14 cellular contexts compared by ENCODE assay signal in the genomic region with DNA sequence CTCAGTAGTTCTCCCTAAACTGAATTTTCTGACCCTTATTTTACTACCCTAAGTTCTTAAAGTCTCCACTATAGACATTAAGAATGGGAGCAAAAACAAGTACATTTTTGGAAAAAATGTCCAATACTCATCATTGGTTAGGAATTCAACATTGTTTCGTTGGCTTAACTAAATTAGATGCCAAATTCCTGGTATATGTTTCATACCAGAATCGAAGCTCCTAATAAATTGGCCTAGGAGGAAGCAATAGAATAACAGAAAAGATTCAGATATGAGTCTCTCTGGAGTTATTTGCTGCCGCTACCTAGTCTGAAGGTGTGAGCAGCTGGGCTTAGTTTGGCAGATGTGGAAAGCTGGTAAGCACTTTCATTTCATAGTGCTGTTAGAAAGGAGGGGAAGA. TPM values are rescaled to one million over a fixed set of nuclear protein-coding genes. Genes with fewer than 3 reads are reported as not detected.
DNase-seq lines count a peak whose midpoint lies in the region; ATAC-seq and TF ChIP-seq lines count a peak whose summit lies in the region.
"Had no signal": no experiment of that assay in that cellular context is flagged by ENCODE, and none has a peak within 500 bp of the region (broad histone marks: within the 10 kb centered on the region; RNA-seq: fewer than 3 reads in every experiment).

No MANE protein-coding gene starts in this region.

- no peaks in the 10 kb centered on the region for H3K27me3 ChIP-seq in thoracic aorta (replicated peaks; ENCODE audit: insufficient read depth)
- H3K27me3 ChIP-seq: neutrophil had no signal

- no peaks in the 10 kb centered on the region for H3K9me3 Mint-ChIP-seq in activated naive CD4-positive, alpha-beta T cell treated with anti-CD3 and anti-CD28 coated beads, Interleukin-2, amount 50 U/mL, for 24 hours
- H3K9me3 Mint-ChIP-seq: central memory CD8-positive, alpha-beta T cell had no signal

- no peaks in the 10 kb centered on the region for H3K9me3 ChIP-seq in thoracic aorta
- H3K9me3 ChIP-seq: neutrophil had no signal

- H3K4me3 Mint-ChIP-seq in activated naive CD4-positive, alpha-beta T cell treated with anti-CD3 and anti-CD28 coated beads, Interleukin-2, amount 50 U/mL, for 24 hours = no peak overlapping the region
- H3K4me3 Mint-ChIP-seq: central memory CD8-positive, alpha-beta T cell had no signal

- no peak for DNase-seq in activated naive CD4-positive, alpha-beta T cell treated with anti-CD3 and anti-CD28 coated beads, Interleukin-2, amount 50 U/mL, for 16 hours
- DNase-seq in amniotic stem cell (lab: John Stamatoyannopoulos, UW) = peak; percentile 47
- peak; percentile 84 for DNase-seq in fibroblast of the aortic adventitia (ENCODE audit: low read depth)
- DNase-seq in thoracic aorta (ENCODE audit: low spot score) = no peak
- no peak for DNase-seq in MV-4-11 (lab: John Stamatoyannopoulos, UW)
- DNase-seq in amygdala (lab: John Stamatoyannopoulos, UW) = no peak
- DNase-seq: DMS 273 treated with DMSO at 0.1 percent for 48 hours; stimulated activated CD4-positive, alpha-beta T cell treated with anti-CD3 and anti-CD28 coated beads, Interleukin-12 subunit alpha, Interleukin-12 subunit beta, amount 100 ng/mL, for 4 hours had no signal

- H3K27ac ChIP-seq in thoracic aorta = peak overlapping the region in 1 of 2 donors; percentile 45
- H3K27ac ChIP-seq: 22Rv1, neutrophil, SK-N-MC had no signal

- peaks cover 5% of the 10 kb centered on the region for H3K4me1 Mint-ChIP-seq in activated naive CD4-positive, alpha-beta T cell treated with anti-CD3 and anti-CD28 coated beads, Interleukin-2, amount 50 U/mL, for 24 hours
- H3K4me1 Mint-ChIP-seq: central memory CD8-positive, alpha-beta T cell had no signal

- TF ChIP-seq CTCF in fibroblast of the aortic adventitia (IDR thresholded peaks at IDR 0.05; ENCODE audit: insufficient read depth, low read length) (no peak), thoracic aorta (IDR thresholded peaks at IDR 0.05) (no peak)

- H3K36me3 Mint-ChIP-seq in activated naive CD4-positive, alpha-beta T cell treated with anti-CD3 and anti-CD28 coated beads, Interleukin-2, amount 50 U/mL, for 24 hours = peaks cover 11% of the 10 kb centered on the region

- H3K36me3 ChIP-seq in thoracic aorta = peaks cover 14% of the 10 kb centered on the region

- H3K4me1 ChIP-seq in thoracic aorta (ENCODE audit: control insufficient read depth in 1 of 2, low read depth in 2 of 2) = peaks cover 7 to 21% of the 10 kb centered on the region in 2 donors

- no peak for ATAC-seq in thoracic aorta (ENCODE audit: insufficient number of reproducible peaks, low FRiP score, low read depth)
- no peak for ATAC-seq in HG02588 (IDR thresholded peaks at IDR 0.05; ENCODE audit: unreplicated experiment)

- H3K4me3 ChIP-seq in fibroblast of the aortic adventitia (ENCODE audit: low read depth, low read length) (peak overlapping the region; percentile 27), thoracic aorta (peak overlapping the region; percentile 50)
- H3K4me3 ChIP-seq: SK-N-MC had no signal

- H3K27ac Mint-ChIP-seq in activated naive CD4-positive, alpha-beta T cell treated with anti-CD3 and anti-CD28 coated beads, Interleukin-2, amount 50 U/mL, for 24 hours = peak overlapping the region; percentile 10

- no peaks in the 10 kb centered on the region for H3K27me3 Mint-ChIP-seq in activated naive CD4-positive, alpha-beta T cell treated with anti-CD3 and anti-CD28 coated beads, Interleukin-2, amount 50 U/mL, for 24 hours
- H3K27me3 Mint-ChIP-seq: central memory CD8-positive, alpha-beta T cell had no signal

RNA-seq across cellular contexts. Expression of gene ZNF143, which starts 28.6 kb away (rescaled TPM):
- 15.1 and 24.9 TPM in 2 replicates for total RNA-seq in fibroblast of the aortic adventitia (ENCODE audit: low replicate concordance)
- total RNA-seq in thoracic aorta = 10 to 100 TPM; 45.1 to 80.6 TPM

Comparison
In these comparisons a context has a peak if more than half of its experiments do, and no peak if none do; other contexts are left out.
1. DNase-seq: peak in amniotic stem cell (single experiment) and fibroblast of the aortic adventitia (single experiment); none in activated naive CD4-positive, alpha-beta T cell treated with anti-CD3 and anti-CD28 coated beads, Interleukin-2, amount 50 U/mL, for 16 hours (single experiment), thoracic aorta (single experiment), MV-4-11 (single experiment) and amygdala (0 of 56).